In genomic region chr14:58297762-58298476, GRCh38 we compare ENCODE assay signal across 8 cellular contexts. TPM values are rescaled to one million over a fixed set of nuclear protein-coding genes. Genes with fewer than 3 reads are reported as not detected.
DNase-seq lines count a peak whose midpoint lies in the region; ATAC-seq, FAIRE-seq and TF ChIP-seq lines count a peak whose summit lies in the region.

No MANE protein-coding gene starts in this region.

- peak overlapping the region; percentile 94 for H3K4me2 ChIP-seq in skeletal muscle satellite cell (ENCODE audit: low read length)

- H3K9me3 ChIP-seq in iPS-18a (ENCODE audit: control insufficient read depth, low read depth, low read length): no peaks in the 10 kb centered on the region
- no peaks in the 10 kb centered on the region for H3K9me3 ChIP-seq in skeletal muscle satellite cell (replicated peaks; ENCODE audit: low read length)

- FAIRE-seq in A204.1 (lab: Jason Lieb, UNC): peak; percentile 100

- DNase-seq in NCI-H2107 treated with DMSO at 0.1 percent for 48 hours (lab: John Stamatoyannopoulos, UW; ENCODE audit: unreplicated experiment): peak; percentile 100
- peak; percentile 97 for DNase-seq in UCSD-AML1 (lab: John Stamatoyannopoulos, UW; ENCODE audit: unreplicated experiment)
- DNase-seq in T47D (ENCODE audit: low read depth in 1 of 2, low spot score in 1 of 2): peak; percentile 100

- H3K27ac ChIP-seq in iPS-18a (ENCODE audit: low read length): peak overlapping the region; percentile 96

- H3K9ac ChIP-seq in iPS-18a (ENCODE audit: low read length) (peak overlapping the region; percentile 92), skeletal muscle satellite cell (ENCODE audit: low read depth, low read length) (peak overlapping the region; percentile 94)

- in situ Hi-C loops in T47D (cut with HindIII; ENCODE audit: low pct_unique_long_range_greater_than_20kb, low sequenced_read_pairs): no loop called here

- no peaks in the 10 kb centered on the region for H3K27me3 ChIP-seq in iPS-18a (ENCODE audit: control insufficient read depth, insufficient read depth, low read length)
- no peaks in the 10 kb centered on the region for H3K27me3 ChIP-seq in skeletal muscle satellite cell (ENCODE audit: control insufficient read depth, insufficient read depth, low read length)

- peak overlapping the region; percentile 97 for H3K4me3 ChIP-seq in iPS-18a (ENCODE audit: low read length)
- H3K4me3 ChIP-seq in skeletal muscle satellite cell (ENCODE audit: low read length): peak overlapping the region; percentile 94

- ATAC-seq in HG03064 (IDR thresholded peaks at IDR 0.05; ENCODE audit: low read depth, unreplicated experiment): peak; percentile 77

- peak; percentile 89 for TF ChIP-seq POLR2A in GM18526 (IDR thresholded peaks at IDR 0.05; ENCODE audit: extremely low read depth, insufficient read length)

- H3K36me3 ChIP-seq in iPS-18a (ENCODE audit: control insufficient read depth, low read depth, low read length): peaks cover 20% of the 10 kb centered on the region
- H3K36me3 ChIP-seq in skeletal muscle satellite cell (ENCODE audit: insufficient read depth, low read length): peaks cover 24% of the 10 kb centered on the region

- H3K4me1 ChIP-seq in iPS-18a (ENCODE audit: control insufficient read depth, low read depth, low read length) (peaks cover 6% of the 10 kb centered on the region), skeletal muscle satellite cell (ENCODE audit: control insufficient read depth, insufficient read depth, low read length) (peaks cover 12% of the 10 kb centered on the region)

RNA-seq across cellular contexts. Expression of gene ARID4A, which starts 0.4 kb away (rescaled TPM):
- 4.8 and 5.0 TPM in 2 replicates for total RNA-seq in skeletal muscle satellite cell (2012; rRNA removed)

RNA-seq across cellular contexts. Expression of gene PSMA3, which starts 53.3 kb away (rescaled TPM):
- total RNA-seq in skeletal muscle satellite cell (2012; rRNA removed): 130 and 155 TPM in 2 replicates

Comparison
In these comparisons a context has a peak if more than half of its experiments do, and no peak if none do; other contexts are left out.
1. Peak in every context shown above with its lines: DNase-seq, ATAC-seq, H3K4me3 ChIP-seq and H3K27ac ChIP-seq.